In genomic region chr5:129271309-129271708, GRCh38 we compare ENCODE assay signal across 12 cellular contexts.
A peak's percentile ranks its signal among the peaks of the same experiment; 100 is the strongest.
DNase-seq lines count a peak whose midpoint lies in the region; ATAC-seq, FAIRE-seq and TF ChIP-seq lines count a peak whose summit lies in the region.
"Had no signal": no experiment of that assay in that cellular context is flagged by ENCODE, and none has a peak within 500 bp of the region (broad histone marks: within the 10 kb centered on the region; RNA-seq: fewer than 3 reads in every experiment).

No MANE protein-coding gene starts in this region.

- H3K36me3 ChIP-seq in MM.1S (replicated peaks; ENCODE audit: insufficient read depth, low read length) (no peaks in the 10 kb centered on the region), K562 (ENCODE audit: control insufficient read depth, insufficient read depth, low read length) (no peaks in the 10 kb centered on the region), uterus (no peaks in the 10 kb centered on the region)

- no peak for ATAC-seq in K562
- ATAC-seq in left lobe of liver, result peak; percentile 74
- no peak for ATAC-seq in GM18519 (IDR thresholded peaks at IDR 0.05; ENCODE audit: low FRiP score, unreplicated experiment)
- ATAC-seq in effector memory CD8-positive, alpha-beta T cell (replicated peaks), result no peak
- no peak for ATAC-seq in HG03139 (IDR thresholded peaks at IDR 0.05; ENCODE audit: unreplicated experiment)
- ATAC-seq: naive thymus-derived CD8-positive, alpha-beta T cell had no signal

- H2AFZ ChIP-seq in MM.1S (ENCODE audit: low read length) (no peak overlapping the region), K562 (ENCODE audit: low read depth, low read length) (no peak overlapping the region)

- DNase-seq in GM12865 (ENCODE audit: low read depth), result peak; percentile 21
- DNase-seq in MM.1S, result peak; percentile 20
- peak in 1 of 4 experiments; percentile 0 for DNase-seq in K562 (ENCODE audit: extremely low read depth in 1 of 4, low spot score in 3 of 4)
- DNase-seq in left lobe of liver (ENCODE audit: low spot score), result no peak
- DNase-seq in uterus, result no peak
- DNase-seq in effector memory CD8-positive, alpha-beta T cell, result no peak
- DNase-seq: GDM1; naive thymus-derived CD8-positive, alpha-beta T cell; NCI-H2107 had no signal

- no peak overlapping the region for H3K4me3 ChIP-seq in GM12865 (ENCODE audit: low read depth, low read length)
- no peak overlapping the region for H3K4me3 ChIP-seq in MM.1S (ENCODE audit: low read length)
- H3K4me3 ChIP-seq in K562, result no peak overlapping the region
- H3K4me3 ChIP-seq in uterus, result no peak overlapping the region

- H4K20me1 ChIP-seq in MM.1S (ENCODE audit: insufficient read depth, low read length) (no peaks in the 10 kb centered on the region), K562 (replicated peaks; ENCODE audit: control insufficient read depth, insufficient read depth, low read length) (no peaks in the 10 kb centered on the region)

- H3K27me3 ChIP-seq in MM.1S (replicated peaks; ENCODE audit: insufficient read depth, low read length) (no peaks in the 10 kb centered on the region), K562 (ENCODE audit: control insufficient read depth in 2 of 2, insufficient read depth in 2 of 2, low read length in 2 of 2) (no peaks in the 10 kb centered on the region), uterus (no peaks in the 10 kb centered on the region)

- H3K4me3 Mint-ChIP-seq in effector memory CD8-positive, alpha-beta T cell, result no peak overlapping the region
- H3K4me3 Mint-ChIP-seq: activated naive CD8-positive, alpha-beta T cell; naive thymus-derived CD8-positive, alpha-beta T cell had no signal

- H3K27ac Mint-ChIP-seq in effector memory CD8-positive, alpha-beta T cell, result no peak overlapping the region
- H3K27ac Mint-ChIP-seq: activated naive CD8-positive, alpha-beta T cell; naive thymus-derived CD8-positive, alpha-beta T cell had no signal

- no peak for TF ChIP-seq EP300 in K562 (IDR thresholded peaks at IDR 0.05; ENCODE audit: low read length)

- H3K9me3 ChIP-seq in MM.1S (replicated peaks; ENCODE audit: insufficient read depth, low read length) (no peaks in the 10 kb centered on the region), K562 (replicated peaks; ENCODE audit: control insufficient read depth, insufficient read depth, low read depth, low read length) (no peaks in the 10 kb centered on the region), uterus (no peaks in the 10 kb centered on the region)

- POLR2A ChIA-PET in K562 (lab: Yijun Ruan, JAX), result no interaction called here

- H3K4me2 ChIP-seq in MM.1S (ENCODE audit: low read depth, low read length) (no peak overlapping the region), K562 (ENCODE audit: insufficient read depth, low read length) (no peak overlapping the region)

- no peak overlapping the region for H3K27ac ChIP-seq in MM.1S (ENCODE audit: low read length)
- no peak overlapping the region for H3K27ac ChIP-seq in K562 (ENCODE audit: extremely low read depth, low read depth, low read length)
- no peak overlapping the region for H3K27ac ChIP-seq in uterus

- H3K36me3 Mint-ChIP-seq in effector memory CD8-positive, alpha-beta T cell (ENCODE audit: insufficient read depth), result peaks cover 4% of the 10 kb centered on the region
- H3K36me3 Mint-ChIP-seq: activated naive CD8-positive, alpha-beta T cell; naive thymus-derived CD8-positive, alpha-beta T cell had no signal

- CTCF ChIA-PET in K562 (lab: Yijun Ruan, JAX; ENCODE audit: low intra/inter-chr PET ratio), result no interaction called here

- no peaks in the 10 kb centered on the region for H3K4me1 Mint-ChIP-seq in effector memory CD8-positive, alpha-beta T cell (ENCODE audit: low read depth in 2 of 2)
- H3K4me1 Mint-ChIP-seq: naive thymus-derived CD8-positive, alpha-beta T cell had no signal

- TF ChIP-seq POLR2A in K562 (conservative IDR thresholded peaks at IDR 0.05) (no peak), uterus (IDR thresholded peaks at IDR 0.05) (no peak)

- BruUV-seq in K562 (replicated peaks; lab: Mats Ljungman, UMichigan), result no TSS peak

- H3F3A ChIP-seq in MM.1S (ENCODE audit: insufficient read depth, low read length), result no peaks in the 10 kb centered on the region

- H3K9ac ChIP-seq in MM.1S (ENCODE audit: low read length) (no peak overlapping the region), K562 (ENCODE audit: insufficient read depth in 1 of 2, low read depth in 2 of 2, low read length in 2 of 2) (no peak overlapping the region)

- H3K4me1 ChIP-seq in MM.1S (ENCODE audit: low read length) (no peaks in the 10 kb centered on the region), K562 (replicated peaks in 1 of 2; ENCODE audit: control insufficient read depth in 2 of 2, insufficient read depth in 2 of 2, low read length in 2 of 2) (no peaks in the 10 kb centered on the region), uterus (no peaks in the 10 kb centered on the region)

- intact Hi-C loops in K562 (cut with micrococcal nuclease), result no loop called here
- intact Hi-C loops in uterus (cut with DNase I; ENCODE audit: low total_unique reads), result no loop called here

- 0% methylated on average over 2 of the region's 2 CpGs for WGBS in K562 (ENCODE audit: insufficient coverage, low coverage, missing lambda C conversion rate)

- no peaks in the 10 kb centered on the region for H3K9me2 ChIP-seq in MM.1S (replicated peaks; ENCODE audit: insufficient read depth, low read length)

- H3K9me3 Mint-ChIP-seq in effector memory CD8-positive, alpha-beta T cell, result peaks cover 0 to 3% of the 10 kb centered on the region in 2 donors

- no peaks in the 10 kb centered on the region for H3K27me3 Mint-ChIP-seq in effector memory CD8-positive, alpha-beta T cell
- H3K27me3 Mint-ChIP-seq: activated naive CD8-positive, alpha-beta T cell; naive thymus-derived CD8-positive, alpha-beta T cell had no signal

- no peaks in the 10 kb centered on the region for H3K9me1 ChIP-seq in K562 (ENCODE audit: control insufficient read depth, insufficient read depth, low read length)

- peak in 1 of 2 experiments; percentile 22; a peak in 1 of 4 replicates for TF ChIP-seq RAD21 in K562 (CRISPR knock-in tag; conservative IDR thresholded peaks at IDR 0.05 in 1 of 2, IDR thresholded peaks at IDR 0.05 in 1 of 2)

- in situ Hi-C loops in K562 (cut with MboI), result no loop called here

- no peaks in the 10 kb centered on the region for H3K79me2 ChIP-seq in MM.1S (ENCODE audit: low read length)
- no peaks in the 10 kb centered on the region for H3K79me2 ChIP-seq in K562 (ENCODE audit: control insufficient read depth, insufficient read depth, low read length)

- no peak for FAIRE-seq in K562 (lab: Jason Lieb, UNC)

- TF ChIP-seq CTCF in GM12865 (IDR thresholded peaks at IDR 0.05; ENCODE audit: insufficient read depth, low read depth, low read length, missing control alignments) (peak; percentile 12), MM.1S (IDR thresholded peaks at IDR 0.05; ENCODE audit: low read length) (no peak), K562 (IDR thresholded peaks at IDR 0.05 in 2 of 3, conservative IDR thresholded peaks at IDR 0.05 in 1 of 3; ENCODE audit: insufficient read depth in 2 of 3, low read depth in 1 of 3, low read length in 3 of 3) (no peak), uterus (IDR thresholded peaks at IDR 0.05) (no peak)

TF ChIP-seq in K562, 482 proteins besides CTCF, POLR2A, EP300 and RAD21:
- TF ChIP-seq CTBP1 (IDR thresholded peaks at IDR 0.05; ENCODE audit: borderline replicate concordance) (no peak), HNRNPUL1 (IDR thresholded peaks at IDR 0.05; ENCODE audit: low read length) (no peak), STAT5B (CRISPR knock-in tag; IDR thresholded peaks at IDR 0.05) (no peak), ZNF766 (CRISPR knock-in tag; conservative IDR thresholded peaks at IDR 0.05) (0 out of 2 replicates have a peak, but pooled peaks have one; percentile 24)

Comparison
In these comparisons a context has a peak if more than half of its experiments do, and no peak if none do; other contexts are left out.
1. DNase-seq: peak in GM12865 (single experiment) and MM.1S (single experiment); none in left lobe of liver (single experiment), uterus (0 of 2) and effector memory CD8-positive, alpha-beta T cell (0 of 3).